ENCODE assay signal across 17 cellular contexts in genomic region chr2:40034198-40034597, GRCh38.
A peak's percentile ranks its signal among the peaks of the same experiment; 100 is the strongest.
DNase-seq lines count a peak whose midpoint lies in the region; ATAC-seq and TF ChIP-seq lines count a peak whose summit lies in the region.
"Had no signal": no experiment of that assay in that cellular context is flagged by ENCODE, and none has a peak within 500 bp of the region (broad histone marks: within the 10 kb centered on the region; RNA-seq: fewer than 3 reads in every experiment).

No MANE protein-coding gene starts in this region.

- no peaks in the 10 kb centered on the region for H3K36me3 ChIP-seq in ACC112 (ENCODE audit: insufficient read depth, low read length)

- H3K27me3 ChIP-seq in ACC112 (ENCODE audit: insufficient read depth, low read length), result no peaks in the 10 kb centered on the region

- H3K9me3 Mint-ChIP-seq in HFFc6, result peaks cover 25% of the 10 kb centered on the region

- ATAC-seq in GM21529 (IDR thresholded peaks at IDR 0.05; ENCODE audit: unreplicated experiment) (no peak), GM18519 (IDR thresholded peaks at IDR 0.05; ENCODE audit: low FRiP score, unreplicated experiment) (no peak), GM21390 (IDR thresholded peaks at IDR 0.05; ENCODE audit: unreplicated experiment) (no peak)
- ATAC-seq: esophagus mucosa; natural killer cell treated with Interleukin-12 subunit alpha and Interleukin-12 subunit beta and Interleukin-15 and Interleukin-18, amount 100 ng/mL, for 72 hours had no signal

- peak; percentile 95 for DNase-seq in HFFc6
- DNase-seq in amniotic epithelial cell (ENCODE audit: low read depth), result peak; percentile 87
- peak; percentile 98 to 99 for DNase-seq in foreskin fibroblast
- no peak for DNase-seq in nucleus accumbens (lab: John Stamatoyannopoulos, UW)
- DNase-seq: activated CD4-positive, alpha-beta T cell treated with anti-CD3 and anti-CD28 coated beads, Interleukin-2, amount 10 ng/mL, durations not matched to agents 7 days and 5 days; activated T-cell treated with anti-CD3 and anti-CD28 coated beads, Interleukin-2, amount 50 U/mL, for 24 hours; NCI-H1092; NCI-H2171 treated with DMSO at 0.1 percent for 48 hours; SHP77; T-helper 9 cell had no signal

- peaks cover 91% of the 10 kb centered on the region for H3K4me1 Mint-ChIP-seq in HFFc6 (ENCODE audit: low read depth)

- H3K79me2 ChIP-seq in ACC112 (ENCODE audit: control insufficient read depth, insufficient read depth, low read length, unreplicated experiment), result no peaks in the 10 kb centered on the region

- H3K27ac ChIP-seq in ACC112 (ENCODE audit: low read depth, low read length), result peak overlapping the region; percentile 80

- no peak overlapping the region for H2AFZ ChIP-seq in ACC112 (ENCODE audit: low read length, unreplicated experiment)

- H3K36me3 Mint-ChIP-seq in HFFc6 (ENCODE audit: low read depth), result peaks cover 59% of the 10 kb centered on the region
- H3K36me3 Mint-ChIP-seq: natural killer cell treated with Interleukin-12 subunit alpha and Interleukin-12 subunit beta and Interleukin-15 and Interleukin-18, amount 100 ng/mL, for 72 hours had no signal

- H3K4me3 Mint-ChIP-seq in HFFc6, result peak overlapping the region; percentile 55; the same call in 1 of the 2 replicates
- H3K4me3 Mint-ChIP-seq: activated CD4-positive, alpha-beta T cell treated with anti-CD3 and anti-CD28 coated beads, Interleukin-2, amount 10 ng/mL, durations not matched to agents 7 days and 5 days; activated T-cell treated with anti-CD3 and anti-CD28 coated beads, Interleukin-2, amount 50 U/mL, for 24 hours; natural killer cell treated with Interleukin-12 subunit alpha and Interleukin-12 subunit beta and Interleukin-15 and Interleukin-18, amount 100 ng/mL, for 72 hours had no signal

- peak overlapping the region; percentile 88 for H3K27ac Mint-ChIP-seq in HFFc6
- H3K27ac Mint-ChIP-seq: activated CD4-positive, alpha-beta T cell treated with anti-CD3 and anti-CD28 coated beads, Interleukin-2, amount 10 ng/mL, durations not matched to agents 7 days and 5 days; activated naive CD4-positive, alpha-beta T cell treated with anti-CD3 and anti-CD28 coated beads, Interleukin-2, amount 50 U/mL, for 72 hours; activated T-cell treated with anti-CD3 and anti-CD28 coated beads, Interleukin-2, amount 50 U/mL, for 24 hours; natural killer cell treated with Interleukin-12 subunit alpha and Interleukin-12 subunit beta and Interleukin-15 and Interleukin-18, amount 100 ng/mL, for 72 hours had no signal

- no peak for TF ChIP-seq CTCF in HFFc6 (IDR thresholded peaks at IDR 0.05)
- no peak for TF ChIP-seq CTCF in foreskin fibroblast (IDR thresholded peaks at IDR 0.05; ENCODE audit: low read depth, low read length)

- H3K4me1 ChIP-seq in ACC112 (ENCODE audit: control insufficient read depth, insufficient read depth, low read length, unreplicated experiment), result peaks cover 32% of the 10 kb centered on the region

- H3K27me3 Mint-ChIP-seq in HFFc6 (ENCODE audit: insufficient read depth), result peaks cover 1% of the 10 kb centered on the region; the same call in 1 of the 2 replicates
- H3K27me3 Mint-ChIP-seq: activated CD4-positive, alpha-beta T cell treated with anti-CD3 and anti-CD28 coated beads, Interleukin-2, amount 10 ng/mL, durations not matched to agents 7 days and 5 days; activated T-cell treated with anti-CD3 and anti-CD28 coated beads, Interleukin-2, amount 50 U/mL, for 24 hours; natural killer cell treated with Interleukin-12 subunit alpha and Interleukin-12 subunit beta and Interleukin-15 and Interleukin-18, amount 100 ng/mL, for 72 hours had no signal

- H3K4me3 ChIP-seq in ACC112 (ENCODE audit: low read depth, low read length) (no peak overlapping the region), foreskin fibroblast (ENCODE audit: low read depth in 1 of 2, low read length in 2 of 2) (no peak overlapping the region)

Comparison
In these comparisons a context has a peak if more than half of its experiments do, and no peak if none do; other contexts are left out.
1. DNase-seq: peak in HFFc6 (single experiment), amniotic epithelial cell (single experiment) and foreskin fibroblast (2 of 2); none in nucleus accumbens (0 of 56).